8 cellular contexts compared by ENCODE assay signal in genomic region chr13:43879323-43880181, GRCh38. TPM values are rescaled to one million over a fixed set of nuclear protein-coding genes. Genes with fewer than 3 reads are reported as not detected.
DNase-seq lines count a peak whose midpoint lies in the region; ATAC-seq and TF ChIP-seq lines count a peak whose summit lies in the region.

Gene CCDC122 (minus strand): TSS chr13:43879740. CDS start chr13:43869376, 10,364 bp downstream.
Gene LACC1 (plus strand): TSS chr13:43879904. CDS start chr13:43880986, 1,082 bp downstream.

- DNase-seq in PC-9: peak; percentile 61 to 74
- peak; percentile 74 for DNase-seq in fibroblast of mammary gland (ENCODE audit: low read depth)
- peak; percentile 81 for DNase-seq in natural killer cell
- peak; percentile 77 for DNase-seq in stimulated activated naive CD4-positive, alpha-beta T cell treated with Interleukin-2 at 50 U/mL for 16 hours (lab: John Stamatoyannopoulos, UW)

- ATAC-seq in GM19025 (IDR thresholded peaks at IDR 0.05; ENCODE audit: low read depth, unreplicated experiment) (peak; percentile 86), HG03175 (IDR thresholded peaks at IDR 0.05; ENCODE audit: unreplicated experiment) (peak; percentile 78), natural killer cell (peak; percentile 91)
- peak; percentile 94 for ATAC-seq in activated T-helper 17 cell treated with anti-CD3 and anti-CD28 coated beads, Interleukin-2, amount 50 U/mL, for 72 hours (replicated peaks)

- peak within 1 kb of the TSS; percentile 92 for H3K4me3 Mint-ChIP-seq in activated T-helper 17 cell treated with anti-CD3 and anti-CD28 coated beads, Interleukin-2, amount 50 U/mL, for 72 hours
- peak within 1 kb of the TSS; percentile 93 for H3K4me3 Mint-ChIP-seq in natural killer cell

- H3K9me3 Mint-ChIP-seq in activated T-helper 17 cell treated with anti-CD3 and anti-CD28 coated beads, Interleukin-2, amount 50 U/mL, for 72 hours: no peaks in the 10 kb centered on the region
- no peaks in the 10 kb centered on the region for H3K9me3 Mint-ChIP-seq in natural killer cell

- POLR2A ChIA-PET in PC-9 (lab: Charles Lee; ENCODE audit: unreplicated experiment): interaction anchor here (1.0 kb wide), 1 partner anchor 726 kb away, joined by 4 read pairs; no protein-coding TSS in a partner anchor

- no peaks in the 10 kb centered on the region; the same call in 1 of the 2 replicates for H3K36me3 ChIP-seq in PC-9 (ENCODE audit: low read depth)

- H3K27me3 Mint-ChIP-seq in activated T-helper 17 cell treated with anti-CD3 and anti-CD28 coated beads, Interleukin-2, amount 50 U/mL, for 72 hours: no peaks in the 10 kb centered on the region
- H3K27me3 Mint-ChIP-seq in natural killer cell (ENCODE audit: low read depth in 2 of 2): no peaks in the 10 kb centered on the region

- H3K36me3 Mint-ChIP-seq in activated T-helper 17 cell treated with anti-CD3 and anti-CD28 coated beads, Interleukin-2, amount 50 U/mL, for 72 hours (ENCODE audit: low read depth): peaks cover 35% of the 10 kb centered on the region
- no peaks in the 10 kb centered on the region for H3K36me3 Mint-ChIP-seq in natural killer cell

- no peaks in the 10 kb centered on the region for H3F3A ChIP-seq in PC-9 (ENCODE audit: insufficient read depth, low read depth)

- TF ChIP-seq CTCF in C4-2B (conservative IDR thresholded peaks at IDR 0.05) (no peak), PC-9 (conservative IDR thresholded peaks at IDR 0.05) (no peak), fibroblast of mammary gland (conservative IDR thresholded peaks at IDR 0.05; ENCODE audit: control insufficient read depth, insufficient read depth, low read depth, low read length) (no peak), natural killer cell (IDR thresholded peaks at IDR 0.05) (no peak)

- H3K27ac Mint-ChIP-seq in activated T-helper 17 cell treated with anti-CD3 and anti-CD28 coated beads, Interleukin-2, amount 50 U/mL, for 72 hours: peak within 1 kb of the TSS; percentile 75
- peak within 1 kb of the TSS; percentile 83 to 97 for H3K27ac Mint-ChIP-seq in natural killer cell

- H3K4me1 Mint-ChIP-seq in activated T-helper 17 cell treated with anti-CD3 and anti-CD28 coated beads, Interleukin-2, amount 50 U/mL, for 72 hours: peaks cover 16% of the 10 kb centered on the region
- H3K4me1 Mint-ChIP-seq in natural killer cell: peaks cover 16 to 28% of the 10 kb centered on the region in 2 donors

- peaks cover 20% of the 10 kb centered on the region for H3K79me2 ChIP-seq in PC-9 (ENCODE audit: low read depth)

- intact Hi-C loops in PC-9 (cut with micrococcal nuclease; ENCODE audit: unreplicated experiment) (loop anchor here (5.0 to 10.0 kb wide), 4 partner anchors 72 to 1215 kb away; no protein-coding TSS in a partner anchor), natural killer cell (cut with micrococcal nuclease) (loop anchor here (5.0 kb wide), 1 partner anchor 792 kb away; no protein-coding TSS in a partner anchor)

- H3K4me3 ChIP-seq in PC-9 (peak within 1 kb of the TSS; percentile 59), fibroblast of mammary gland (ENCODE audit: control insufficient read depth, low read depth, low read length) (peak within 1 kb of the TSS; percentile 75)

- no peaks in the 10 kb centered on the region for H3K27me3 ChIP-seq in PC-9 (ENCODE audit: insufficient read depth, low read depth)

- H4K20me1 ChIP-seq in PC-9 (ENCODE audit: insufficient read depth): no peaks in the 10 kb centered on the region

- H3K4me2 ChIP-seq in PC-9: peak within 1 kb of the TSS; percentile 82

- peak within 1 kb of the TSS; percentile 86 for H2AFZ ChIP-seq in PC-9

- H3K9me2 ChIP-seq in PC-9 (ENCODE audit: insufficient read depth): no peaks in the 10 kb centered on the region

- CTCF ChIA-PET in PC-9 (lab: Charles Lee): interaction anchor here (0.6 kb wide), 1 partner anchor 29 kb away, joined by 3 read pairs; no protein-coding TSS in a partner anchor

- H3K27ac ChIP-seq in C4-2B (peak within 1 kb of the TSS; percentile 96), PC-9 (peak within 1 kb of the TSS; percentile 78)

- no TSS peak for BruUV-seq in PC-9 (replicated peaks; lab: Mats Ljungman, UMichigan)

- 0 out of 2 replicates have a peak, but pooled peaks cover 27% of the 10 kb centered on the region for H3K4me1 ChIP-seq in PC-9 (replicated peaks; ENCODE audit: insufficient read depth)

- H3K9me3 ChIP-seq in PC-9 (ENCODE audit: insufficient read depth, low read depth): no peaks in the 10 kb centered on the region

RNA-seq across cellular contexts. Expression of gene CCDC122, which starts in this region (rescaled TPM):
- 7.4 and 7.9 TPM in 2 replicates for total RNA-seq in PC-9 (2021)
- 1 to 10 TPM in 1 of 2 donors, under 1 TPM in 1; 0.30 to 1.6 TPM for total RNA-seq in activated T-helper 17 cell treated with anti-CD3 and anti-CD28 coated beads, Interleukin-2, amount 50 U/mL, for 72 hours
- 1 to 10 TPM; 1.2 to 2.1 (median 1.6) TPM for total RNA-seq in natural killer cell

RNA-seq across cellular contexts. Expression of gene LACC1, which starts in this region (rescaled TPM):
- 2.4 and 3.0 TPM in 2 replicates for total RNA-seq in PC-9 (2021)
- 1 to 10 TPM; 6.5 to 8.2 TPM for total RNA-seq in activated T-helper 17 cell treated with anti-CD3 and anti-CD28 coated beads, Interleukin-2, amount 50 U/mL, for 72 hours
- 1 to 10 TPM; 1.1 to 4.3 (median 2.8) TPM for total RNA-seq in natural killer cell

Comparison
In these comparisons a context has a peak if more than half of its experiments do, and no peak if none do; other contexts are left out.
1. Peak in every context shown above with its lines: DNase-seq, ATAC-seq, H3K4me3 ChIP-seq and H3K27ac ChIP-seq.